In genomic region chrX:119828446-119828845, GRCh38 we compare ENCODE assay signal across 30 cellular contexts.
"Had no signal": no experiment of that assay in that cellular context is flagged by ENCODE, and none has a peak within 500 bp of the region (broad histone marks: within the 10 kb centered on the region; RNA-seq: fewer than 3 reads in every experiment).

No MANE protein-coding gene starts in this region.

- DNase-seq: colonic mucosa; effector CD8-positive, alpha-beta T cell; endodermal cell; foreskin fibroblast; gastrocnemius medialis; glutamatergic neuron; heart right ventricle; hippocampal formation; left colon; left ventricle myocardium superior; lower lobe of right lung; naive thymus-derived CD8-positive, alpha-beta T cell; nephron progenitor cell; nucleus accumbens; ovary; right lobe of liver; stimulated activated CD4-positive, alpha-beta T cell treated with anti-CD3 and anti-CD28 coated beads, Interleukin-12 subunit alpha, Interleukin-12 subunit beta, amount 100 ng/mL, for 4 hours; stimulated activated CD4-positive, alpha-beta T cell treated with anti-CD3 and anti-CD28 coated beads, Interleukin-1b, Interleukin-23, amount 100 ng/mL, for 48 hours; stimulated activated CD4-positive, alpha-beta T cell treated with anti-CD3 and anti-CD28 coated beads, Interleukin-4, amount 100 ng/mL, for 1 hour; stimulated activated CD8-positive, alpha-beta memory T cell treated with anti-CD3 and anti-CD28 coated beads, Interleukin-4, amount 100 ng/mL, for 48 hours; stimulated activated naive CD4-positive, alpha-beta T cell; stimulated activated naive CD8-positive, alpha-beta T cell treated with anti-CD3 and anti-CD28 coated beads, Interleukin-15, amount 100 ng/mL, for 72 hours; trophoblast cell had no signal

- H3K9me3 ChIP-seq: colonic mucosa, gastrocnemius medialis, heart right ventricle, lower lobe of right lung, ovary, right lobe of liver, suprapubic skin, vagina had no signal

- H3K27me3 Mint-ChIP-seq: dendritic cell treated with granulocyte-macrophage colony-stimulating factor and Interleukin-4, amounts not matched to agents 40 ng/mL and 50 ng/mL, for 4 days; naive thymus-derived CD8-positive, alpha-beta T cell; stimulated activated naive CD8-positive, alpha-beta T cell treated with anti-CD3 and anti-CD28 coated beads, Interleukin-15, amount 100 ng/mL, for 72 hours had no signal

- FAIRE-seq: islet of Langerhans had no signal

- H3K4me3 Mint-ChIP-seq: dendritic cell treated with granulocyte-macrophage colony-stimulating factor and Interleukin-4, amounts not matched to agents 40 ng/mL and 50 ng/mL, for 4 days; endodermal cell; naive thymus-derived CD8-positive, alpha-beta T cell; nephron progenitor cell; stimulated activated naive CD8-positive, alpha-beta T cell treated with anti-CD3 and anti-CD28 coated beads, Interleukin-15, amount 100 ng/mL, for 72 hours had no signal

- H3K27ac ChIP-seq: colonic mucosa, epithelial cell of prostate, gastrocnemius medialis, heart right ventricle, lower lobe of right lung, ovary, right lobe of liver, suprapubic skin, vagina had no signal

- H3K4me1 ChIP-seq: colonic mucosa, gastrocnemius medialis, heart right ventricle, lower lobe of right lung, suprapubic skin, vagina had no signal

- H3K4me3 ChIP-seq: colonic mucosa, gastrocnemius medialis, heart right ventricle, lower lobe of right lung, ovary, right lobe of liver, smooth muscle cell, suprapubic skin, vagina had no signal

- H3K27ac Mint-ChIP-seq: dendritic cell treated with granulocyte-macrophage colony-stimulating factor and Interleukin-4, amounts not matched to agents 40 ng/mL and 50 ng/mL, for 4 days; endodermal cell; nephron progenitor cell; stimulated activated naive CD8-positive, alpha-beta T cell treated with anti-CD3 and anti-CD28 coated beads, Interleukin-15, amount 100 ng/mL, for 72 hours had no signal

- H3K27me3 ChIP-seq: colonic mucosa, gastrocnemius medialis, heart right ventricle, ovary, right lobe of liver, suprapubic skin, vagina had no signal

- H3K36me3 ChIP-seq: colonic mucosa, ovary, right lobe of liver had no signal

- H3K9me3 Mint-ChIP-seq: dendritic cell treated with granulocyte-macrophage colony-stimulating factor and Interleukin-4, amounts not matched to agents 40 ng/mL and 50 ng/mL, for 4 days; naive thymus-derived CD8-positive, alpha-beta T cell; stimulated activated naive CD8-positive, alpha-beta T cell treated with anti-CD3 and anti-CD28 coated beads, Interleukin-15, amount 100 ng/mL, for 72 hours had no signal

- H3K4me1 Mint-ChIP-seq: endodermal cell, nephron progenitor cell had no signal

- ATAC-seq: esophagus mucosa; gastrocnemius medialis; heart right ventricle; left colon; left ventricle myocardium superior; lower lobe of right lung; naive thymus-derived CD8-positive, alpha-beta T cell; right lobe of liver; stimulated activated naive CD8-positive, alpha-beta T cell treated with anti-CD3 and anti-CD28 coated beads, Interleukin-15, amount 100 ng/mL, for 72 hours had no signal
